18 cellular contexts compared by ENCODE assay signal in the genomic region with DNA sequence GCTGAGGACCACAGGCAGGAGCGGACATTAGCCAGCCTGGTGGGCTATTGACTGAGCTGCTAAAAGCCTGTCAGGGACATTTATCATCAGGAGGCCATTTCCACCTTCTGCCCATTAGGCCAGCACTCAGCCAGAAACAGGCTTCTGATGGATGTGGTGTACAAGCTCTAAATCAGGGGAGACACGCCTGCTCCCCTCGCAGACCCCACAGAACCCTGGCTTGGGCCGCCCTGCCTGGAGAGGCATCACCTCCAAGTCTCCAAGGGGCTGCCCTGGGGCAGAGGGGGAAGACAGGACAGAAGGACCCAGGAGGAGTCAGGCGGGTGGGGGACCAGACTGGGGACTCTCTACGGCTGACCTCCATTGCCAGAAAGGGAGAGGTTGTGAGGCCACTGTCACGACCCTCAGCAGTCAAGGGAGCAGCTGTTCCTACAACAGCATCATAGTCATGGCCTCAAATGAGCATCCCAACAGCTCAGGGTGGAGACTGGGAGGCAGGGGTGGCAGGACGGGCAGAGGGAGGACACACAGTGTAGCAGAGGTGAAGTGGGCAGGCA. TPM values are rescaled to one million over a fixed set of nuclear protein-coding genes. Genes with fewer than 3 reads are reported as not detected.
DNase-seq lines count a peak whose midpoint lies in the region; ATAC-seq and TF ChIP-seq lines count a peak whose summit lies in the region.
"Had no signal": no experiment of that assay in that cellular context is flagged by ENCODE, and none has a peak within 500 bp of the region (broad histone marks: within the 10 kb centered on the region; RNA-seq: fewer than 3 reads in every experiment).

No MANE protein-coding gene starts in this region.

- peak overlapping the region; percentile 72 for H3K27ac ChIP-seq in hepatocyte
- no peak overlapping the region for H3K27ac ChIP-seq in trophoblast cell (ENCODE audit: low read depth, low read length)
- no peak overlapping the region for H3K27ac ChIP-seq in heart left ventricle
- H3K27ac ChIP-seq: KMS-11 had no signal

- no peaks in the 10 kb centered on the region for H3K27me3 ChIP-seq in hepatocyte
- H3K27me3 ChIP-seq in trophoblast cell (ENCODE audit: insufficient read depth, low read length): no peaks in the 10 kb centered on the region
- H3K27me3 ChIP-seq in heart left ventricle: peaks cover 0 to 2% (median 0%) of the 10 kb centered on the region in 9 donors

- H3K4me1 ChIP-seq in hepatocyte (ENCODE audit: insufficient read depth): peaks cover 17% of the 10 kb centered on the region
- peaks cover 6 to 16% of the 10 kb centered on the region in 2 experiments for H3K4me1 ChIP-seq in trophoblast cell (ENCODE audit: control insufficient read depth in 1 of 2, insufficient read depth in 2 of 2, low read length in 2 of 2)
- H3K4me1 ChIP-seq in heart left ventricle: no peaks in the 10 kb centered on the region

- H2AK5ac ChIP-seq in trophoblast cell (ENCODE audit: low read length): no peak overlapping the region

- H3K27me3 Mint-ChIP-seq in Calu3 (ENCODE audit: unreplicated experiment) (no peaks in the 10 kb centered on the region), T-cell (no peaks in the 10 kb centered on the region), WTC11 (ENCODE audit: low read depth) (no peaks in the 10 kb centered on the region)
- H3K27me3 Mint-ChIP-seq: CD8-positive, alpha-beta memory T cell; central memory CD8-positive, alpha-beta T cell had no signal

- no peaks in the 10 kb centered on the region for H3K79me2 ChIP-seq in hepatocyte
- no peaks in the 10 kb centered on the region for H3K79me2 ChIP-seq in trophoblast cell (ENCODE audit: control insufficient read depth, insufficient read depth, low read length, poor library complexity)

- H4K12ac ChIP-seq in trophoblast cell (ENCODE audit: low read depth, low read length): no peak overlapping the region

- H2AFZ ChIP-seq in hepatocyte (no peak overlapping the region), trophoblast cell (ENCODE audit: insufficient read depth, low read length, poor library complexity) (no peak overlapping the region)

- H3K9me3 Mint-ChIP-seq in Calu3 (ENCODE audit: low read depth, unreplicated experiment) (no peaks in the 10 kb centered on the region), T-cell (no peaks in the 10 kb centered on the region), WTC11 (no peaks in the 10 kb centered on the region)
- H3K9me3 Mint-ChIP-seq: activated naive CD4-positive, alpha-beta T cell treated with anti-CD3 and anti-CD28 coated beads for 36 hours; CD8-positive, alpha-beta memory T cell; central memory CD8-positive, alpha-beta T cell; natural killer cell had no signal

- no peak for ATAC-seq in T-cell (replicated peaks in 1 of 4)
- no peak for ATAC-seq in heart left ventricle
- ATAC-seq in WTC11: no peak
- ATAC-seq: natural killer cell had no signal

- H4K8ac ChIP-seq in trophoblast cell (ENCODE audit: low read depth, low read length): no peak overlapping the region

- H3K4me3 ChIP-seq in hepatocyte (no peak overlapping the region), trophoblast cell (ENCODE audit: low read depth, low read length) (no peak overlapping the region), heart left ventricle (no peak overlapping the region)
- H3K4me3 ChIP-seq: lung, skin epidermis had no signal

- H3K23ac ChIP-seq in trophoblast cell (ENCODE audit: low read length): no peak overlapping the region

- H3K9ac ChIP-seq in trophoblast cell (ENCODE audit: low read length): no peak overlapping the region
- H3K9ac ChIP-seq: KMS-11 had no signal

- H3K9me2 ChIP-seq in hepatocyte (replicated peaks; ENCODE audit: insufficient read depth): no peaks in the 10 kb centered on the region

- H2BK5ac ChIP-seq in trophoblast cell (ENCODE audit: low read depth, low read length, poor library complexity): no peak overlapping the region

- H3K18ac ChIP-seq in trophoblast cell (ENCODE audit: low read length): peak overlapping the region; percentile 14

- H3K9me3 ChIP-seq in hepatocyte (ENCODE audit: low read depth): no peaks in the 10 kb centered on the region
- no peaks in the 10 kb centered on the region for H3K9me3 ChIP-seq in trophoblast cell (ENCODE audit: insufficient read depth, low read depth, low read length)
- no peaks in the 10 kb centered on the region for H3K9me3 ChIP-seq in heart left ventricle

- H3K4me1 Mint-ChIP-seq in Calu3 (ENCODE audit: low read depth, unreplicated experiment) (peaks cover 44% of the 10 kb centered on the region), T-cell (peaks cover 3 to 11% (median 5%) of the 10 kb centered on the region in 3 donors), WTC11 (no peaks in the 10 kb centered on the region)

- peaks cover 23% of the 10 kb centered on the region for H3K36me3 Mint-ChIP-seq in Calu3 (ENCODE audit: insufficient read depth, unreplicated experiment)
- peaks cover 6% of the 10 kb centered on the region for H3K36me3 Mint-ChIP-seq in T-cell
- no peaks in the 10 kb centered on the region for H3K36me3 Mint-ChIP-seq in WTC11
- H3K36me3 Mint-ChIP-seq: natural killer cell had no signal

- H3K27ac Mint-ChIP-seq in Calu3 (ENCODE audit: unreplicated experiment): peak overlapping the region; percentile 68
- peak overlapping the region; percentile 16 to 23 for H3K27ac Mint-ChIP-seq in T-cell
- no peak overlapping the region for H3K27ac Mint-ChIP-seq in WTC11
- H3K27ac Mint-ChIP-seq: activated naive CD4-positive, alpha-beta T cell treated with anti-CD3 and anti-CD28 coated beads for 36 hours; natural killer cell had no signal

- no peak overlapping the region for H3K4ac ChIP-seq in trophoblast cell (ENCODE audit: low read depth, low read length)

- no peak overlapping the region for H2BK120ac ChIP-seq in trophoblast cell (ENCODE audit: insufficient read depth, low read length, poor library complexity)

- no peak for TF ChIP-seq CTCF in Calu3 (IDR thresholded peaks at IDR 0.05; ENCODE audit: unreplicated experiment)
- TF ChIP-seq CTCF in hepatocyte (IDR thresholded peaks at IDR 0.05; ENCODE audit: poor library complexity): no peak
- TF ChIP-seq CTCF in heart left ventricle (IDR thresholded peaks at IDR 0.05): no peak
- no peak for TF ChIP-seq CTCF in WTC11 (IDR thresholded peaks at IDR 0.05)

- H3K14ac ChIP-seq in trophoblast cell (ENCODE audit: low read length): no peak overlapping the region

- CTCF ChIA-PET in Calu3 (lab: Charles Lee) (interaction anchor here (0.6 kb wide), 1 partner anchor 143 kb away, joined by 3 read pairs; no protein-coding TSS in a partner anchor), T-cell (lab: Charles Lee) (no interaction called here), WTC11 (lab: Charles Lee) (no interaction called here)

- H2BK12ac ChIP-seq in trophoblast cell (ENCODE audit: low read length): no peak overlapping the region

- no TSS peak for BruUV-seq in Calu3 (replicated peaks; lab: Mats Ljungman, UMichigan)

- POLR2A ChIA-PET in T-cell (lab: Charles Lee): no interaction called here
- POLR2A ChIA-PET in WTC11 (lab: Charles Lee): no interaction called here

- peaks cover 2% of the 10 kb centered on the region for H3K79me1 ChIP-seq in trophoblast cell (ENCODE audit: low read length)

- H3K4me2 ChIP-seq in hepatocyte (no peak overlapping the region), trophoblast cell (ENCODE audit: low read length) (no peak overlapping the region)
- H3K4me2 ChIP-seq: KMS-11 had no signal

- intact Hi-C loops in Calu3 (cut with micrococcal nuclease; ENCODE audit: unreplicated experiment): loop anchor here (5.0 kb wide), 1 partner anchor 71 kb away; no protein-coding TSS in a partner anchor
- intact Hi-C loops in heart left ventricle (cut with DNase I): no loop called here

- no peak for TF ChIP-seq POLR2A in heart left ventricle (IDR thresholded peaks at IDR 0.05)

- H3K36me3 ChIP-seq in hepatocyte (replicated peaks; ENCODE audit: insufficient read depth, low read depth) (no peaks in the 10 kb centered on the region), trophoblast cell (ENCODE audit: control insufficient read depth in 1 of 2, insufficient read depth in 2 of 2, low read length in 2 of 2) (peaks cover 13 to 30% of the 10 kb centered on the region in 2 experiments), heart left ventricle (no peaks in the 10 kb centered on the region)

- WGBS in hepatocyte (ENCODE audit: low lambda C conversion rate, missing lambda C conversion rate): 82% methylated on average over 8 of the region's 8 CpGs
- WGBS in trophoblast cell (ENCODE audit: extremely low coverage, insufficient coverage, insufficient read length): no CpG with 5 or more reads among the region's 8 CpGs
- 92 to 96% (median 93%) methylated on average over 4 to 8 of the region's 8 CpGs for WGBS in heart left ventricle, 4 donors

- no peaks in the 10 kb centered on the region for H4K20me1 ChIP-seq in hepatocyte (ENCODE audit: insufficient read depth, poor library complexity, severe bottlenecking)

- no peak overlapping the region for H4K91ac ChIP-seq in trophoblast cell (ENCODE audit: low read depth, low read length)

- no peak for DNase-seq in Calu3
- no peak for DNase-seq in T-cell
- no peak for DNase-seq in hepatocyte (ENCODE audit: low spot score)
- no peak for DNase-seq in trophoblast cell
- no peak for DNase-seq in SHP77 treated with DMSO at 0.1 percent for 48 hours (lab: John Stamatoyannopoulos, UW)
- DNase-seq in heart left ventricle: no peak
- no peak for DNase-seq in middle frontal gyrus (ENCODE audit: extremely low spot score, low spot score)
- no peak for DNase-seq in WTC11 (ENCODE audit: low spot score)
- DNase-seq: activated CD4-positive, alpha-beta T cell treated with anti-CD3 and anti-CD28 coated beads, Interleukin-2, amount 50 U/mL, for 1 hour; activated naive CD4-positive, alpha-beta T cell treated with anti-CD3 and anti-CD28 coated beads for 36 hours; CD8-positive, alpha-beta memory T cell; natural killer cell; NCI-H2029 treated with DMSO at 0.1 percent for 48 hours; stimulated activated CD4-positive, alpha-beta T cell treated with anti-CD3 and anti-CD28 coated beads, Interleukin-4, amount 100 ng/mL, for 4 hours had no signal

- H3K4me3 Mint-ChIP-seq in Calu3 (ENCODE audit: low read depth, unreplicated experiment): no peak overlapping the region
- H3K4me3 Mint-ChIP-seq in T-cell: no peak overlapping the region
- H3K4me3 Mint-ChIP-seq in WTC11: no peak overlapping the region
- H3K4me3 Mint-ChIP-seq: activated naive CD4-positive, alpha-beta T cell treated with anti-CD3 and anti-CD28 coated beads for 36 hours; CD8-positive, alpha-beta memory T cell; central memory CD8-positive, alpha-beta T cell; natural killer cell had no signal

RNA-seq across cellular contexts. Expression of a gene that starts 24.0 kb away (rescaled TPM):
- total RNA-seq in Calu3 (2022) (34.1 and 54.0 TPM in 2 replicates), T-cell (10 to 100 TPM; 75.7 to 98.9 (median 85.3) TPM), hepatocyte (10.0 and 12.2 TPM in 2 replicates), heart left ventricle (10 to 100 TPM in 2 of 9 donors, 1 to 10 TPM in 6, under 1 TPM in 1; 0.89 to 20.8 (median 2.9) TPM), WTC11 (2021) (11.9 to 18.4 TPM (median 18.2 TPM) in 3 replicates)
- polyA plus RNA-seq in hepatocyte (7.4 and 8.1 TPM in 2 replicates), heart left ventricle (1 to 10 TPM in 1 of 2 donors, under 1 TPM in 1; 0.99 to 1.5 TPM)
- polyA plus RNA-seq in trophoblast cell (2013): 2.1 and 2.3 TPM in 2 replicates

RNA-seq across cellular contexts. Expression of a gene that starts 49.4 kb away (rescaled TPM):
- total RNA-seq in Calu3 (2022) (24.3 and 30.6 TPM in 2 replicates), T-cell (10 to 100 TPM in 4 of 5 donors, 1 to 10 TPM in 1; 9.1 to 12.4 (median 10.8) TPM), hepatocyte (24.6 and 27.1 TPM in 2 replicates), heart left ventricle (1 to 10 TPM in 1 of 9 donors, under 1 TPM in 8; 0.09 to 2.2 (median 0.22) TPM), WTC11 (2021) (32.5 to 37.0 TPM (median 35.9 TPM) in 3 replicates)
- polyA plus RNA-seq in hepatocyte (11.7 and 12.8 TPM in 2 replicates), heart left ventricle (under 1 TPM; 0.11 to 0.43 TPM)
- polyA plus RNA-seq in trophoblast cell (2013): 34.0 and 35.3 TPM in 2 replicates
